8 cellular contexts compared by ENCODE assay signal in genomic region chr14:95519699-95520098, GRCh38. TPM values are rescaled to one million over a fixed set of nuclear protein-coding genes. Genes with fewer than 3 reads are reported as not detected.
DNase-seq lines count a peak whose midpoint lies in the region; ATAC-seq, FAIRE-seq and TF ChIP-seq lines count a peak whose summit lies in the region.

No MANE protein-coding gene starts in this region.

- H3K4me3 ChIP-seq in GM06990 (replicated peaks; ENCODE audit: low read depth, low read length) (peak overlapping the region; percentile 34), Peyer's patch (no peak overlapping the region), left ventricle myocardium inferior (no peak overlapping the region)

- no peaks in the 10 kb centered on the region for H3K9me3 ChIP-seq in Peyer's patch
- H3K9me3 ChIP-seq in left ventricle myocardium inferior (replicated peaks): no peaks in the 10 kb centered on the region

- ATAC-seq in GM18519 (IDR thresholded peaks at IDR 0.05; ENCODE audit: low FRiP score, unreplicated experiment): no peak

- POLR2A ChIA-PET in GM10248 (lab: Yijun Ruan, JAX): no interaction called here

- intact Hi-C loops in left ventricle myocardium inferior (cut with micrococcal nuclease): no loop called here

- no peak for TF ChIP-seq POLR2A in Peyer's patch (IDR thresholded peaks at IDR 0.05)

- H3K27ac ChIP-seq in Peyer's patch: peak overlapping the region; percentile 25 to 93 (median 66)
- H3K27ac ChIP-seq in left ventricle myocardium inferior (replicated peaks): peak overlapping the region; percentile 94

- H3K27me3 ChIP-seq in GM06990 (replicated peaks; ENCODE audit: control insufficient read depth, insufficient read depth, low read length) (no peaks in the 10 kb centered on the region), Peyer's patch (no peaks in the 10 kb centered on the region), left ventricle myocardium inferior (ENCODE audit: low read depth) (no peaks in the 10 kb centered on the region)

- TF ChIP-seq CTCF in GM06990 (IDR thresholded peaks at IDR 0.05; ENCODE audit: insufficient read depth, low read length, poor library complexity, severe bottlenecking) (no peak), Peyer's patch (IDR thresholded peaks at IDR 0.05) (no peak), left ventricle myocardium inferior (IDR thresholded peaks at IDR 0.05; ENCODE audit: borderline replicate concordance) (no peak), GM10248 (IDR thresholded peaks at IDR 0.05; ENCODE audit: control extremely low read depth, extremely low read depth, low read depth, missing control alignments) (no peak)

- H3K36me3 ChIP-seq in GM06990 (ENCODE audit: control insufficient read depth, insufficient read depth, low read length): no peaks in the 10 kb centered on the region
- no peaks in the 10 kb centered on the region for H3K36me3 ChIP-seq in Peyer's patch
- H3K36me3 ChIP-seq in left ventricle myocardium inferior: no peaks in the 10 kb centered on the region

- peaks cover 17 to 76% (median 31%) of the 10 kb centered on the region in 4 donors for H3K4me1 ChIP-seq in Peyer's patch
- H3K4me1 ChIP-seq in left ventricle myocardium inferior: peaks cover 89% of the 10 kb centered on the region

- no peak for FAIRE-seq in HTR-8/SVneo (lab: Jason Lieb, UNC)

- DNase-seq in GM06990 (ENCODE audit: extremely low read depth, insufficient read length): peak; percentile 55
- DNase-seq in Peyer's patch: peak in 2 of 3 donors; percentile 78 to 88
- DNase-seq in activated T-helper 1 cell treated with anti-CD3 and anti-CD28 coated beads, Interleukin-2, amount 50 U/mL, for 16 hours (ENCODE audit: low read depth in 1 of 2, low spot score in 1 of 2): peak; percentile 43 to 55
- DNase-seq in left ventricle myocardium inferior: peak; percentile 78
- DNase-seq in stimulated activated CD8-positive, alpha-beta memory T cell treated with anti-CD3 and anti-CD28 coated beads, Interleukin-15, amount 100 ng/mL, for 4 hours (ENCODE audit: low read depth in 2 of 2): peak; percentile 40 to 58
- DNase-seq in HTR-8/SVneo (ENCODE audit: insufficient read length, low spot score): no peak
- DNase-seq in GM10248 (ENCODE audit: extremely low spot score): no peak

- CTCF ChIA-PET in GM10248 (lab: Yijun Ruan, JAX): interaction anchor here (0.9 to 7.3 kb wide), 6 partner anchors 7 to 82 kb away, joined by 3 to 110 read pairs (median 4); no protein-coding TSS in a partner anchor

RNA-seq across cellular contexts. Expression of gene SYNE3, which starts 3.2 kb away (rescaled TPM):
- total RNA-seq in Peyer's patch (10 to 100 TPM in 3 of 4 donors, 1 to 10 TPM in 1; 7.2 to 35.5 (median 13.1) TPM), left ventricle myocardium inferior (11.3 TPM)

RNA-seq across cellular contexts. Expression of gene GLRX5, which starts 15.2 kb away (rescaled TPM):
- total RNA-seq in Peyer's patch: 10 to 100 TPM; 24.8 to 42.7 (median 29.5) TPM
- 85.0 TPM for total RNA-seq in left ventricle myocardium inferior

Comparison
In these comparisons a context has a peak if more than half of its experiments do, and no peak if none do; other contexts are left out.
1. DNase-seq: peak in GM06990 (single experiment), Peyer's patch (2 of 3), activated T-helper 1 cell treated with anti-CD3 and anti-CD28 coated beads, Interleukin-2, amount 50 U/mL, for 16 hours (2 of 2), left ventricle myocardium inferior (single experiment) and stimulated activated CD8-positive, alpha-beta memory T cell treated with anti-CD3 and anti-CD28 coated beads, Interleukin-15, amount 100 ng/mL, for 4 hours (2 of 2); none in HTR-8/SVneo (single experiment) and GM10248 (single experiment).